Comparison of ENCODE assay signal across 16 cellular contexts in genomic region chr2:171247741-171248140, GRCh38.
A peak's percentile ranks its signal among the peaks of the same experiment; 100 is the strongest.
DNase-seq lines count a peak whose midpoint lies in the region; ATAC-seq lines count a peak whose summit lies in the region.
"Had no signal": no experiment of that assay in that cellular context is flagged by ENCODE, and none has a peak within 500 bp of the region (broad histone marks: within the 10 kb centered on the region; RNA-seq: fewer than 3 reads in every experiment).

No MANE protein-coding gene starts in this region.

- H3K9me3 ChIP-seq in KOPT-K1 (ENCODE audit: insufficient read depth, low read length, poor library complexity, severe bottlenecking): peaks cover 20% of the 10 kb centered on the region

- peak overlapping the region; percentile 42 for H3K4me3 Mint-ChIP-seq in activated CD4-positive, alpha-beta T cell treated with anti-CD3 and anti-CD28 coated beads, Interleukin-2, amount 10 ng/mL, durations not matched to agents 24 days and 14 days
- peak overlapping the region; percentile 1 for H3K4me3 Mint-ChIP-seq in memory B cell
- H3K4me3 Mint-ChIP-seq: natural killer cell had no signal

- no peaks in the 10 kb centered on the region for H3K27me3 Mint-ChIP-seq in activated CD4-positive, alpha-beta T cell treated with anti-CD3 and anti-CD28 coated beads, Interleukin-2, amount 10 ng/mL, durations not matched to agents 24 days and 14 days
- H3K27me3 Mint-ChIP-seq in memory B cell: no peaks in the 10 kb centered on the region

- H3K36me3 Mint-ChIP-seq in activated CD4-positive, alpha-beta T cell treated with anti-CD3 and anti-CD28 coated beads, Interleukin-2, amount 10 ng/mL, durations not matched to agents 24 days and 14 days (ENCODE audit: low read depth): peaks cover 10% of the 10 kb centered on the region
- peaks cover 12% of the 10 kb centered on the region for H3K36me3 Mint-ChIP-seq in memory B cell
- H3K36me3 Mint-ChIP-seq: natural killer cell had no signal

- H3K27ac Mint-ChIP-seq in activated CD4-positive, alpha-beta T cell treated with anti-CD3 and anti-CD28 coated beads, Interleukin-2, amount 10 ng/mL, durations not matched to agents 24 days and 14 days: peak overlapping the region; percentile 47
- no peak overlapping the region for H3K27ac Mint-ChIP-seq in memory B cell
- H3K27ac Mint-ChIP-seq: natural killer cell had no signal

- H3K4me1 Mint-ChIP-seq in activated CD4-positive, alpha-beta T cell treated with anti-CD3 and anti-CD28 coated beads, Interleukin-2, amount 10 ng/mL, durations not matched to agents 24 days and 14 days: peaks cover 43% of the 10 kb centered on the region
- peaks cover 13% of the 10 kb centered on the region for H3K4me1 Mint-ChIP-seq in memory B cell

- peak overlapping the region; percentile 49 for H3K27ac ChIP-seq in KOPT-K1 (ENCODE audit: low read depth, low read length, poor library complexity, severe bottlenecking)
- H3K27ac ChIP-seq: gastroesophageal sphincter, GM23248, lower lobe of right lung had no signal

- H3K36me3 ChIP-seq in KOPT-K1 (ENCODE audit: insufficient read depth, low read length): no peaks in the 10 kb centered on the region
- H3K36me3 ChIP-seq: gastroesophageal sphincter, lower lobe of right lung had no signal

- peak; percentile 8 for ATAC-seq in GM18867 (IDR thresholded peaks at IDR 0.05; ENCODE audit: unreplicated experiment)
- peak; percentile 23 for ATAC-seq in memory B cell (ENCODE audit: low read depth)
- ATAC-seq: gastroesophageal sphincter, lower lobe of right lung had no signal

- intact Hi-C loops in activated CD4-positive, alpha-beta T cell treated with anti-CD3 and anti-CD28 coated beads, Interleukin-2, amount 10 ng/mL, durations not matched to agents 24 days and 14 days (cut with micrococcal nuclease): loop anchor here (1.0 to 10.0 kb wide), 6 partner anchors 35 to 275 kb away; partner anchors contain the start of gene TLK1

- DNase-seq in activated CD4-positive, alpha-beta T cell treated with anti-CD3 and anti-CD28 coated beads, Interleukin-2, amount 10 ng/mL, durations not matched to agents 24 days and 14 days: no peak
- DNase-seq in activated CD4-positive, alpha-beta T cell treated with anti-CD3 and anti-CD28 coated beads, Interleukin-2, amount 50 U/mL, for 4 hours: no peak
- DNase-seq in memory B cell (ENCODE audit: low spot score in 2 of 2): no peak
- DNase-seq in NCI-H510A (lab: John Stamatoyannopoulos, UW): no peak
- DNase-seq in NCI-H1417 treated with DMSO at 0.1 percent for 48 hours (lab: John Stamatoyannopoulos, UW): no peak
- no peak for DNase-seq in SKM-1 (lab: John Stamatoyannopoulos, UW; ENCODE audit: unreplicated experiment)
- DNase-seq: activated CD8-positive, alpha-beta memory T cell treated with anti-CD3 and anti-CD28 coated beads, Interleukin-2, amount 50 U/mL, for 4 hours; amniotic stem cell; GM23248; lower lobe of right lung; natural killer cell; NCI-H1105; NCI-H2171 treated with DMSO at 0.1 percent for 48 hours had no signal

- H3K9me3 Mint-ChIP-seq in activated CD4-positive, alpha-beta T cell treated with anti-CD3 and anti-CD28 coated beads, Interleukin-2, amount 10 ng/mL, durations not matched to agents 24 days and 14 days: peaks cover 26% of the 10 kb centered on the region
- peaks cover 9% of the 10 kb centered on the region for H3K9me3 Mint-ChIP-seq in memory B cell
- H3K9me3 Mint-ChIP-seq: natural killer cell had no signal
